In the genomic region with DNA sequence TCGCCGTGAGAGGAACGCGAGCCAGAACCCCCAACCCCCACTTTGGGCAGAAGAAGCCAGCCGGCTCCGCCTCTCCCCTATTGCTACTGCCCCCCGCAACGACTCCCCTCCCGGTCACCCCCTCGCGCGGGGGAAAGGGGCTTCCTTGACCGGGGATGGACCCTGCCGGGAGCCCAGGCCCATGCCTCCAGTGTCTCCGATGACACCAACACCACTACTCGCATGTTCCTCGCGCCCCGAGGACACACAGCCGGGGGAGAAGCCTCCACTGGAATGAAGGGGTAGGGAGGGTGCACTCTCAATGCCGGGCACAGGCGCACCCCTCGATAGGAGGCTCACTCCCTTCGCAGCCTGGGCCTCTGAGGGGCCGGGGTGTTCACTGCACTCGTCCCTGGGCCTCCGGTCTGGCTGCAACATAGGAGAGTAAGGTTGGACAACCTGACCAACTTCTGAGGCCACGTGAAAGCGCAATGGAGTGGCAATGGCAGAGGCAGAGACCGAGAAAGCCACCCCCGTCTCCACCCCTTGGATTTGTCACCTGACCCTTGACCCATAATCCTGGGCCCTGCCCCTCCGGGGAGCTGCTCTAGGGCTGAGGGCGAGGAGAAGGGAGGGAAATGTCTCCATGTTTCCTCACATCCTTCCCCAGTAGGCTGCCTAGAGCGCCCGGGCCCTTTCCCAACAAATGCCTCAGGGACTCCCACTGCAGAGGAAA, we compare ENCODE assay signal across 1 cellular context.
TF ChIP-seq lines count a peak whose summit lies in the region.

No MANE protein-coding gene starts in this region.

TF ChIP-seq in GM12878, 131 proteins besides CTCF, POLR2A, EP300 and RAD21:
- TF ChIP-seq RCOR1 (conservative IDR thresholded peaks at IDR 0.05; ENCODE audit: low read depth, low read length) (no peak), NR2F1 (conservative IDR thresholded peaks at IDR 0.05) (0 out of 2 replicates have a peak, but pooled peaks have one; percentile 17), SP1 (IDR thresholded peaks at IDR 0.05; ENCODE audit: low read depth, low read length) (no peak)
